ENCODE assay signal across 8 cellular contexts in genomic region chr7:22854158-22855048, GRCh38. TPM values are rescaled to one million over a fixed set of nuclear protein-coding genes. Genes with fewer than 3 reads are reported as not detected.
DNase-seq lines count a peak whose midpoint lies in the region; TF ChIP-seq lines count a peak whose summit lies in the region.

No MANE protein-coding gene starts in this region.

- TF ChIP-seq CTCF in GM12864 (IDR thresholded peaks at IDR 0.05; ENCODE audit: low read depth, low read length, missing control alignments) (no peak), LNCaP clone FGC (IDR thresholded peaks at IDR 0.05; ENCODE audit: control insufficient read depth, extremely low read depth, insufficient read depth) (no peak)

- peaks cover 36% of the 10 kb centered on the region for H3K4me1 ChIP-seq in skeletal muscle satellite cell (ENCODE audit: control insufficient read depth, insufficient read depth, low read length)

- H3K9ac ChIP-seq in skeletal muscle satellite cell (ENCODE audit: low read depth, low read length) = peak overlapping the region; percentile 99

- DNase-seq in GM12864 (ENCODE audit: low read depth) = peak; percentile 71
- peak; percentile 99 for DNase-seq in H7
- no peak for DNase-seq in LNCaP clone FGC (ENCODE audit: low read depth)
- DNase-seq in T-helper 2 cell = peak; percentile 69 to 83 (median 71)
- DNase-seq in astrocyte of the hippocampus (ENCODE audit: low read depth, low spot score) = peak; percentile 91
- no peak for DNase-seq in OCI-M2 (lab: John Stamatoyannopoulos, UW; ENCODE audit: unreplicated experiment)

- no peaks in the 10 kb centered on the region for H3K27me3 ChIP-seq in H7 (ENCODE audit: control insufficient read depth, insufficient read depth, low read length)
- no peaks in the 10 kb centered on the region for H3K27me3 ChIP-seq in skeletal muscle satellite cell (ENCODE audit: control insufficient read depth, insufficient read depth, low read length)

- peak overlapping the region; percentile 87 for H3K4me2 ChIP-seq in skeletal muscle satellite cell (ENCODE audit: low read length)

- no peaks in the 10 kb centered on the region for H3K9me3 ChIP-seq in skeletal muscle satellite cell (replicated peaks; ENCODE audit: low read length)

- H3K4me3 ChIP-seq in GM12864 (ENCODE audit: low read depth, low read length) (peak overlapping the region; percentile 56), H7 (ENCODE audit: insufficient read depth, low read depth, low read length) (peak overlapping the region; percentile 83), LNCaP clone FGC (ENCODE audit: low read depth, low read length) (peak overlapping the region; percentile 71), iPS-11a (ENCODE audit: low read depth, low read length) (peak overlapping the region; percentile 41), skeletal muscle satellite cell (ENCODE audit: low read length) (peak overlapping the region; percentile 91)

- peaks cover 11% of the 10 kb centered on the region for H3K36me3 ChIP-seq in H7 (replicated peaks; ENCODE audit: control insufficient read depth, insufficient read depth, low read length)
- H3K36me3 ChIP-seq in skeletal muscle satellite cell (ENCODE audit: insufficient read depth, low read length) = peaks cover 4% of the 10 kb centered on the region

RNA-seq across cellular contexts. Expression of gene TOMM7, which starts 31.8 kb away (rescaled TPM):
- total RNA-seq in H7 (2014; rRNA removed; shearing (Covaris generic)) = 437 and 485 TPM in 2 replicates
- total RNA-seq in skeletal muscle satellite cell (2012; rRNA removed) = 104 and 118 TPM in 2 replicates

Comparison
In these comparisons a context has a peak if more than half of its experiments do, and no peak if none do; other contexts are left out.
1. DNase-seq: peak in GM12864 (single experiment), H7 (single experiment), T-helper 2 cell (5 of 5) and astrocyte of the hippocampus (single experiment); none in LNCaP clone FGC (single experiment) and OCI-M2 (single experiment).
2. H3K4me3 ChIP-seq: peak in every context shown above with its lines; median percentile 91 in skeletal muscle satellite cell; 83 in H7; 71 in LNCaP clone FGC; 56 in GM12864; 41 in iPS-11a.